8 cellular contexts compared by ENCODE assay signal in the genomic region with DNA sequence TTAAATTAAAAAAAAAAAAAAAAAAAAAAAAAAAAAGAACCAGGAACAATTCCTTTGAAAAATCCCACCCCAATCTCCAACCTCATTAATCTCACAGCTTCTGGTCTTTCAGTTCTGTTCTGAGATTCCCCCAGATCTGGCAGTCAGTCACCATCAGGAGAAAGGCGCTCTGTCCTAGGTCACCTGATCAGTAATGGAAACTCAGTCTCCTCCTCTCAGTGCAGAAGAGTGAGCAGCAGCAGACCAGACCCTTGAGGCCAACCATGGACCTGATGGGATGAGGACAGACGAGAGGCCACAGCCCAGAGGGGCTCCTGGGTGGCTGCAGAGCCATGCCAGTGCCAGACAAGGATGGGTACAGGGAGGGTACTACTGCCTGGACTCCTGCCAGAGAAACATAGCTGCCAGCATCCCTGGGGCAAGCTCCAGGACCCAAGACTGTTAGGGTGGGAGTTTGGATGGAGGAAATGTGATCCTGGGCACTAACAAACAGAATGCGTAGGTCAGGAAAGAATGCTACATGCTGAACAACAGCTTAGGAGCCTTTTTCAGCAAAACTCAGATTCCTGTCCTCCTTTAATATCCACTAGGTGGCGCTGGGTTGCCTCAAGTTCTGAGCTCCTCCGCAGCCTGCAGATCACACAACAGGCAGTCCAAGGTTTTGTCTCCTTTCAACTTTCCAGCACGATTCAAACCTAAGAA. TPM values are rescaled to one million over a fixed set of nuclear protein-coding genes. Genes with fewer than 3 reads are reported as not detected.
DNase-seq lines count a peak whose midpoint lies in the region; ATAC-seq, FAIRE-seq and TF ChIP-seq lines count a peak whose summit lies in the region.

No MANE protein-coding gene starts in this region.

- peak; percentile 81 for TF ChIP-seq RAD21 in GM12878 (IDR thresholded peaks at IDR 0.05; ENCODE audit: insufficient read depth, low read depth, low read length)

- no peak for TF ChIP-seq EP300 in GM12878 (IDR thresholded peaks at IDR 0.05; ENCODE audit: borderline replicate concordance in 1 of 2, control insufficient read depth in 1 of 2, low read depth in 2 of 2, low read length in 2 of 2)

- no TSS peak for BruUV-seq in GM12878 (replicated peaks; lab: Mats Ljungman, UMichigan)

- no peaks in the 10 kb centered on the region for H3K79me2 ChIP-seq in GM12878 (ENCODE audit: control insufficient read depth, insufficient read depth, low read length)

- H3K9me3 ChIP-seq in GM12878 (replicated peaks; ENCODE audit: control insufficient read depth, insufficient read depth, low read length) (no peaks in the 10 kb centered on the region), spleen (no peaks in the 10 kb centered on the region)

- DNase-seq in SIG-M5 treated with dmso at 0.1 percent for 504 hours (lab: John Stamatoyannopoulos, UW; ENCODE audit: unreplicated experiment) (peak; percentile 72), SIG-M5 (lab: John Stamatoyannopoulos, UW) (no peak), NCI-H187 (lab: John Stamatoyannopoulos, UW) (peak; percentile 31 to 80), T-helper 22 cell (ENCODE audit: low read depth) (peak; percentile 9), GM12878 (ENCODE audit: low read depth, low spot score) (no peak), iPS DF 4.7 (ENCODE audit: extremely low read depth, low spot score) (peak; percentile 44), spleen (no peak)

- H4K20me1 ChIP-seq in GM12878 (ENCODE audit: control insufficient read depth, insufficient read depth): no peaks in the 10 kb centered on the region; the same call in 1 of the 2 replicates

- SMC1A ChIA-PET in GM12878 (lab: Charles Lee; ENCODE audit: uncharacterized antibody, unreplicated experiment): interaction anchor here (0.7 to 2.5 kb wide), 7 partner anchors 10 to 255 kb away, joined by 3 to 14 read pairs (median 5); no protein-coding TSS in a partner anchor

- no peak overlapping the region for H3K4me2 ChIP-seq in GM12878 (ENCODE audit: control insufficient read depth, insufficient read depth)

- WGBS in GM12878 (ENCODE audit: insufficient coverage, insufficient replicate concordance, low lambda C conversion rate, missing lambda C conversion rate): 39% methylated on average over 6 of the region's 6 CpGs
- 28 to 48% (median 30%) methylated on average over 6 of the region's 6 CpGs for WGBS in spleen, 5 donors

- H3K4me3 ChIP-seq in GM12878: no peak overlapping the region
- H3K4me3 ChIP-seq in spleen: no peak overlapping the region

- in situ Hi-C loops in GM12878 (cut with MboI): loop anchor here (5.0 kb wide), 2 partner anchors 76 to 261 kb away; a partner anchor contains a TSS

- H3K27me3 ChIP-seq in GM12878 (replicated peaks in 1 of 2; ENCODE audit: control insufficient read depth in 2 of 2, insufficient read depth in 2 of 2, low read length in 1 of 2) (no peaks in the 10 kb centered on the region), spleen (replicated peaks in 1 of 7) (no peaks in the 10 kb centered on the region)

- peaks cover 5 to 9% of the 10 kb centered on the region in 2 experiments; a peak in 3 of 4 replicates for H3K36me3 ChIP-seq in GM12878 (ENCODE audit: control insufficient read depth in 2 of 2, insufficient read depth in 2 of 2, low read length in 1 of 2)
- peaks cover 0 to 87% (median 44%) of the 10 kb centered on the region in 6 donors for H3K36me3 ChIP-seq in spleen

- RAD21 ChIA-PET in GM12878 (lab: Charles Lee; ENCODE audit: unreplicated experiment): interaction anchor here (0.7 to 2.3 kb wide), 10 partner anchors 9 to 264 kb away, joined by 3 to 19 read pairs (median 6); a partner anchor contains a TSS

- CTCF ChIA-PET in GM12878 (lab: Yijun Ruan, JAX): interaction anchor here (0.5 to 5.2 kb wide), 44 partner anchors 11 to 391 kb away, joined by 3 to 52 read pairs (median 4); a partner anchor contains a TSS

- no peaks in the 10 kb centered on the region for H3K4me1 ChIP-seq in GM12878 (ENCODE audit: control insufficient read depth, insufficient read depth, low read length)
- peaks cover 0 to 19% (median 4%) of the 10 kb centered on the region in 6 donors for H3K4me1 ChIP-seq in spleen

- intact Hi-C loops in GM12878 (cut with micrococcal nuclease; ENCODE audit: unreplicated experiment) (loop anchor here (2.0 kb wide), 2 partner anchors 74 to 256 kb away; a partner anchor contains a TSS), spleen (cut with DNase I; ENCODE audit: low total_unique reads) (loop anchor here (5.0 kb wide), 1 partner anchor 256 kb away; no protein-coding TSS in a partner anchor)

- H3K27ac ChIP-seq in GM12878 (ENCODE audit: control insufficient read depth, insufficient read depth) (no peak overlapping the region), spleen (peak overlapping the region in 1 of 8 donors; percentile 8)

- H3K9ac ChIP-seq in GM12878 (ENCODE audit: control insufficient read depth, insufficient read depth, low read length): no peak overlapping the region

- ATAC-seq in GM12878 (peak; percentile 94), HG03045 (IDR thresholded peaks at IDR 0.05; ENCODE audit: unreplicated experiment) (no peak)

- peak; percentile 99 for FAIRE-seq in GM12878 (lab: Jason Lieb, UNC)

- TF ChIP-seq POLR2A in GM12878 (IDR thresholded peaks at IDR 0.05; ENCODE audit: low read depth, low read length) (no peak), spleen (IDR thresholded peaks at IDR 0.05) (no peak)

- POLR2A ChIA-PET in GM12878 (lab: Charles Lee): interaction anchor here (0.6 to 1.0 kb wide), 2 partner anchors 41 to 131 kb away, joined by 3 read pairs; no protein-coding TSS in a partner anchor

- H2AFZ ChIP-seq in GM12878 (ENCODE audit: control insufficient read depth, low read depth, low read length): no peak overlapping the region

- TF ChIP-seq CTCF in GM12878 (IDR thresholded peaks at IDR 0.05 in 2 of 3, conservative IDR thresholded peaks at IDR 0.05 in 1 of 3; ENCODE audit: control insufficient read depth in 2 of 3, extremely low read depth in 1 of 3, insufficient read depth in 1 of 3, low read depth in 3 of 3, low read length in 3 of 3): peak; percentile 69 to 84 (median 83)
- peak; percentile 63 to 85 (median 74) for TF ChIP-seq CTCF in spleen (IDR thresholded peaks at IDR 0.05 in 8 of 11, conservative IDR thresholded peaks at IDR 0.05 in 3 of 11)

RNA-seq across cellular contexts. Expression of a gene that starts 28.7 kb away (rescaled TPM):
- total RNA-seq in GM12878 (2013; cell fraction: nucleolus; rRNA removed): 24.9 and 26.3 TPM in 2 replicates
- total RNA-seq in GM12878 (2014; rRNA removed): 147 and 193 TPM in 2 replicates
- total RNA-seq in GM12878 (2014; rRNA removed; fragmentation: Illumina TruSeq; extraction: Trizol): 25.7 and 37.3 TPM in 2 replicates
- total RNA-seq in GM12878 (2021): 70.8 and 74.1 TPM in 2 replicates
- polyA plus RNA-seq in GM12878 (2011; ENCODE audit: low read depth): 24.2 TPM
- polyA plus RNA-seq in GM12878 (2011; rRNA removed): 13.5 and 35.9 TPM in 2 replicates
- 92.3 and 129 TPM in 2 replicates for polyA plus RNA-seq in GM12878 (2011; cell fraction: cytosol; rRNA removed)
- polyA plus RNA-seq in GM12878 (2011; cell fraction: nucleus; rRNA removed): 71.2 and 77.3 TPM in 2 replicates
- 51.3 and 64.2 TPM in 2 replicates for polyA plus RNA-seq in GM12878 (2012)
- 1.2 and 14.8 TPM in 2 replicates for polyA plus RNA-seq in GM12878 (2014; fragmentation: Illumina TruSeq; extraction: Trizol)
- 1 to 10 TPM in 1 of 2 experiments, under 1 TPM in 1; 0.32 to 4.8 TPM for polyA plus RNA-seq in GM12878 (2014; fragmentation: Nextera tagmentation; extraction: Ambion mirVana)
- polyA plus RNA-seq in GM12878 (2014; rRNA removed): 162 and 200 TPM in 2 replicates
- 10 to 100 TPM; 75.5 to 80.8 TPM for polyA plus RNA-seq in GM12878 (2016; fragmentation: Nextera tagmentation; extraction: Ambion mirVana)
- polyA minus RNA-seq in GM12878 (2011; rRNA and poly(A)+ RNA removed): 9.1 and 38.3 TPM in 2 replicates
- 25.2 and 28.2 TPM in 2 replicates for polyA minus RNA-seq in GM12878 (2011; cell fraction: cytosol; rRNA and poly(A)+ RNA removed)
- 15.6 and 18.5 TPM in 2 replicates for polyA minus RNA-seq in GM12878 (2011; cell fraction: nucleus; rRNA and poly(A)+ RNA removed)
- total RNA-seq in spleen: 10 to 100 TPM; 34.8 to 82.4 (median 50.0) TPM
- polyA plus RNA-seq in spleen: 100 to 1,000 TPM; 115 to 122 (median 121) TPM

RNA-seq across cellular contexts. Expression of a gene that starts 31.7 kb away (rescaled TPM):
- 50.4 and 60.4 TPM in 2 replicates for total RNA-seq in GM12878 (2013; cell fraction: nucleolus; rRNA removed)
- 8.4 and 9.5 TPM in 2 replicates for total RNA-seq in GM12878 (2014; rRNA removed)
- 5.3 and 5.5 TPM in 2 replicates for total RNA-seq in GM12878 (2014; rRNA removed; fragmentation: Illumina TruSeq; extraction: Trizol)
- total RNA-seq in GM12878 (2021): 37.3 and 42.8 TPM in 2 replicates
- polyA plus RNA-seq in GM12878 (2011; ENCODE audit: low read depth): 17.8 TPM
- polyA plus RNA-seq in GM12878 (2011; rRNA removed): 2.3 and 5.2 TPM in 2 replicates
- 7.5 and 7.8 TPM in 2 replicates for polyA plus RNA-seq in GM12878 (2011; cell fraction: cytosol; rRNA removed)
- polyA plus RNA-seq in GM12878 (2011; cell fraction: nucleus; rRNA removed): 44.5 and 55.9 TPM in 2 replicates
- 31.3 and 36.6 TPM in 2 replicates for polyA plus RNA-seq in GM12878 (2012)
- polyA plus RNA-seq in GM12878 (2014; fragmentation: Illumina TruSeq; extraction: Trizol): 7.4 and 19.5 TPM in 2 replicates
- 1 to 10 TPM in 1 of 2 experiments, under 1 TPM in 1; 0.93 to 1.7 TPM for polyA plus RNA-seq in GM12878 (2014; fragmentation: Nextera tagmentation; extraction: Ambion mirVana)
- 18.3 and 26.3 TPM in 2 replicates for polyA plus RNA-seq in GM12878 (2014; rRNA removed)
- polyA plus RNA-seq in GM12878 (2016; fragmentation: Nextera tagmentation; extraction: Ambion mirVana): 10 to 100 TPM; 21.7 to 22.6 TPM
- 14.2 and 21.2 TPM in 2 replicates for polyA minus RNA-seq in GM12878 (2011; rRNA and poly(A)+ RNA removed)
- 9.4 and 12.8 TPM in 2 replicates for polyA minus RNA-seq in GM12878 (2011; cell fraction: cytosol; rRNA and poly(A)+ RNA removed)
- polyA minus RNA-seq in GM12878 (2011; cell fraction: nucleus; rRNA and poly(A)+ RNA removed): 12.9 and 22.5 TPM in 2 replicates
- 10 to 100 TPM; 22.7 to 38.7 (median 31.7) TPM for total RNA-seq in spleen
- 10 to 100 TPM in 2 of 3 donors, 1 to 10 TPM in 1; 8.7 to 22.4 (median 12.5) TPM for polyA plus RNA-seq in spleen

RNA-seq across cellular contexts. Expression of a gene that starts 34.3 kb away (rescaled TPM):
- 0.42 and 0.88 TPM in 2 replicates for total RNA-seq in GM12878 (2013; cell fraction: nucleolus; rRNA removed)
- total RNA-seq in GM12878 (2014; rRNA removed): 0.54 and 0.85 TPM in 2 replicates
- total RNA-seq in GM12878 (2014; rRNA removed; fragmentation: Illumina TruSeq; extraction: Trizol): 0.14 and 0.36 TPM in 2 replicates
- total RNA-seq in GM12878 (2021): 0.72 and 0.93 TPM in 2 replicates
- polyA plus RNA-seq in GM12878 (2011; ENCODE audit: low read depth): 1.5 TPM
- 0.04 TPM in 1 of 2 replicates, not detected in the other for polyA plus RNA-seq in GM12878 (2011; rRNA removed)
- polyA plus RNA-seq in GM12878 (2011; cell fraction: cytosol; rRNA removed): 0.03 and 0.12 TPM in 2 replicates
- polyA plus RNA-seq in GM12878 (2011; cell fraction: nucleus; rRNA removed): 1.3 and 1.4 TPM in 2 replicates
- polyA plus RNA-seq in GM12878 (2012): 1.6 and 2.0 TPM in 2 replicates
- polyA plus RNA-seq in GM12878 (2014; fragmentation: Illumina TruSeq; extraction: Trizol): 0.40 TPM in 1 of 2 replicates, not detected in the other
- polyA plus RNA-seq in GM12878 (2014; fragmentation: Nextera tagmentation; extraction: Ambion mirVana): under 1 TPM in 1 of 2 experiments, not detected in 1; 0.09 TPM
- polyA plus RNA-seq in GM12878 (2014; rRNA removed): 0.19 and 0.42 TPM in 2 replicates
- polyA plus RNA-seq in GM12878 (2016; fragmentation: Nextera tagmentation; extraction: Ambion mirVana): not detected
- polyA minus RNA-seq in GM12878 (2011; rRNA and poly(A)+ RNA removed): not detected in 2 replicates
- polyA minus RNA-seq in GM12878 (2011; cell fraction: cytosol; rRNA and poly(A)+ RNA removed): 0.62 TPM in 1 of 2 replicates, not detected in the other
- polyA minus RNA-seq in GM12878 (2011; cell fraction: nucleus; rRNA and poly(A)+ RNA removed): 0.12 and 0.77 TPM in 2 replicates
- total RNA-seq in spleen: 10 to 100 TPM in 4 of 7 donors, 1 to 10 TPM in 3; 6.5 to 23.0 (median 14.9) TPM
- 10 to 100 TPM in 1 of 3 donors, 1 to 10 TPM in 2; 7.0 to 11.4 (median 9.2) TPM for polyA plus RNA-seq in spleen

RNA-seq across cellular contexts. Expression of a gene that starts 45.7 kb away (rescaled TPM):
- total RNA-seq in GM12878 (2013; cell fraction: nucleolus; rRNA removed): not detected in 2 replicates
- total RNA-seq in GM12878 (2014; rRNA removed) (not detected in 2 replicates), GM12878 (2014; rRNA removed; fragmentation: Illumina TruSeq; extraction: Trizol) (not detected in 2 replicates), GM12878 (2021) (0.49 TPM in 1 of 2 replicates, not detected in the other), spleen (1 to 10 TPM in 1 of 7 donors, not detected in 6; 1.2 TPM)
- not detected for polyA plus RNA-seq in GM12878 (2011; ENCODE audit: low read depth)
- polyA plus RNA-seq in GM12878 (2011; rRNA removed) (not detected in 2 replicates), GM12878 (2014; fragmentation: Illumina TruSeq; extraction: Trizol) (not detected in 2 replicates), GM12878 (2014; fragmentation: Nextera tagmentation; extraction: Ambion mirVana) (not detected), GM12878 (2014; rRNA removed) (not detected in 2 replicates), GM12878 (2016; fragmentation: Nextera tagmentation; extraction: Ambion mirVana) (not detected), spleen (under 1 TPM in 1 of 3 donors, not detected in 2; 0.16 TPM)
- polyA plus RNA-seq in GM12878 (2011; cell fraction: cytosol; rRNA removed): 0.13 TPM in 1 of 2 replicates, not detected in the other
- 0.28 TPM in 1 of 2 replicates, not detected in the other for polyA plus RNA-seq in GM12878 (2011; cell fraction: nucleus; rRNA removed)
- not detected in 2 replicates for polyA plus RNA-seq in GM12878 (2012)
- not detected in 2 replicates for polyA minus RNA-seq in GM12878 (2011; rRNA and poly(A)+ RNA removed)
- polyA minus RNA-seq in GM12878 (2011; cell fraction: cytosol; rRNA and poly(A)+ RNA removed): 1.4 TPM in 1 of 2 replicates, not detected in the other
- not detected in 2 replicates for polyA minus RNA-seq in GM12878 (2011; cell fraction: nucleus; rRNA and poly(A)+ RNA removed)

RNA-seq across cellular contexts. Expression of a gene that starts 53.1 kb away (rescaled TPM):
- 19.0 and 21.4 TPM in 2 replicates for total RNA-seq in GM12878 (2013; cell fraction: nucleolus; rRNA removed)
- total RNA-seq in GM12878 (2014; rRNA removed): 68.5 and 79.9 TPM in 2 replicates
- 58.6 and 58.9 TPM in 2 replicates for total RNA-seq in GM12878 (2014; rRNA removed; fragmentation: Illumina TruSeq; extraction: Trizol)
- 69.8 and 72.6 TPM in 2 replicates for total RNA-seq in GM12878 (2021)
- 95.4 TPM for polyA plus RNA-seq in GM12878 (2011; ENCODE audit: low read depth)
- 39.9 and 56.9 TPM in 2 replicates for polyA plus RNA-seq in GM12878 (2011; rRNA removed)
- polyA plus RNA-seq in GM12878 (2011; cell fraction: cytosol; rRNA removed): 67.5 and 80.5 TPM in 2 replicates
- 38.6 and 41.4 TPM in 2 replicates for polyA plus RNA-seq in GM12878 (2011; cell fraction: nucleus; rRNA removed)
- 52.2 and 67.8 TPM in 2 replicates for polyA plus RNA-seq in GM12878 (2012)
- 40.2 and 65.9 TPM in 2 replicates for polyA plus RNA-seq in GM12878 (2014; fragmentation: Illumina TruSeq; extraction: Trizol)
- polyA plus RNA-seq in GM12878 (2014; fragmentation: Nextera tagmentation; extraction: Ambion mirVana): 10 to 100 TPM; 40.9 to 59.8 TPM
- 84.2 and 90.2 TPM in 2 replicates for polyA plus RNA-seq in GM12878 (2014; rRNA removed)
- polyA plus RNA-seq in GM12878 (2016; fragmentation: Nextera tagmentation; extraction: Ambion mirVana): 100 to 1,000 TPM; 122 to 138 TPM
- 20.5 and 23.6 TPM in 2 replicates for polyA minus RNA-seq in GM12878 (2011; rRNA and poly(A)+ RNA removed)
- 7.4 and 10.0 TPM in 2 replicates for polyA minus RNA-seq in GM12878 (2011; cell fraction: cytosol; rRNA and poly(A)+ RNA removed)
- 7.1 and 12.8 TPM in 2 replicates for polyA minus RNA-seq in GM12878 (2011; cell fraction: nucleus; rRNA and poly(A)+ RNA removed)
- 10 to 100 TPM; 13.6 to 25.1 (median 17.2) TPM for total RNA-seq in spleen
- 10 to 100 TPM; 39.8 to 48.1 (median 46.6) TPM for polyA plus RNA-seq in spleen

Comparison
In these comparisons a context has a peak if more than half of its experiments do, and no peak if none do; other contexts are left out.
1. DNase-seq: peak in SIG-M5 treated with dmso at 0.1 percent for 504 hours (single experiment), NCI-H187 (2 of 2), T-helper 22 cell (single experiment) and iPS DF 4.7 (single experiment); none in SIG-M5 (single experiment), GM12878 (single experiment) and spleen (single experiment).